Comparison of ENCODE assay signal across 10 cellular contexts in the genomic region with DNA sequence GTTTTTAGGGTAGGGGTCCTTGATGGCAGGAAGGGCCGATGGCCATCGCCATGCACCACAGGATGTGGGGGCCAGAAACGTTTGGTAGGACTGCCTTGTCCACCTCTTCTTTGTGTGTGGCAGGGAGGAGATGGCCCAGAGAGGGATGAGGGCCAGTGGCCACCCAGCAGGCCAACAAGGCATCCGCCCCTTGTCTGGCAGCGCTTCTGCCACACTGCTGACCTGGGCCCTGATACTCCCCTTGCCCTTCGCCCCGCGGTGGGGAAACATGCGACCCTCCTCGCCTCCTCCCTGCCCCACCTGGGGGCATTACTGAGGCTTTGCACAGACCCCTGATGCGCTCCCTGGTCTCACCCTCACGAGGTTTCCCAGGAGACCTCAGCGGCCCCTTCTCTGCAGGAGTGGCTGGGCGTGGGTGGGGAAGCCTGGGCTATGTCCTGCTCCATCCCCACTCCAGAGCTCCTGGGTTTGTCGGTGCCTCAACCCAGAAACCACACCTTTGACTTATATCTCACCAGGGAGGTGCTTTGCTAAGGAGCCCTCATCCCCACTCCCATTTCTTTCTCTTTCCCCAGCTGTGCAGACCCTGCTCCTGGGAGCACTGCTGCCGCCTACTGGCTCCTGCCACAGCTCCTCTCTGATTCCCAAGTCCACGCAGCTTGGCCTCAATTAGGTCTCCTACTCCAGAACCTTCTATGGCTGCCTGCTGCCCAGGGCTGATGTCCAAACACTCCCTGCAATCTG. TPM values are rescaled to one million over a fixed set of nuclear protein-coding genes. Genes with fewer than 3 reads are reported as not detected.
DNase-seq lines count a peak whose midpoint lies in the region; FAIRE-seq and TF ChIP-seq lines count a peak whose summit lies in the region.
"Had no signal": no experiment of that assay in that cellular context is flagged by ENCODE, and none has a peak within 500 bp of the region (broad histone marks: within the 10 kb centered on the region; RNA-seq: fewer than 3 reads in every experiment).

No MANE protein-coding gene starts in this region.

- no peaks in the 10 kb centered on the region for H4K20me1 ChIP-seq in Loucy (ENCODE audit: insufficient read depth, low read length, poor library complexity, severe bottlenecking)
- peaks cover 10% of the 10 kb centered on the region for H4K20me1 ChIP-seq in osteoblast (ENCODE audit: insufficient read depth, low read length)

- H3K27me3 ChIP-seq in Loucy (ENCODE audit: insufficient read depth, low read length, poor library complexity, severe bottlenecking) (no peaks in the 10 kb centered on the region), osteoblast (ENCODE audit: insufficient read depth, low read length) (no peaks in the 10 kb centered on the region)

- H3K4me1 ChIP-seq in Loucy (ENCODE audit: insufficient read depth, low read length, poor library complexity, severe bottlenecking) (no peaks in the 10 kb centered on the region), osteoblast (ENCODE audit: insufficient read depth, low read length) (peaks cover 23% of the 10 kb centered on the region)

- H3K9me3 Mint-ChIP-seq in dendritic cell treated with granulocyte-macrophage colony-stimulating factor and Interleukin-4, amounts not matched to agents 40 ng/mL and 50 ng/mL, for 4 days: no peaks in the 10 kb centered on the region
- H3K9me3 Mint-ChIP-seq: naive thymus-derived CD4-positive, alpha-beta T cell had no signal

- intact Hi-C loops in dendritic cell treated with granulocyte-macrophage colony-stimulating factor and Interleukin-4, amounts not matched to agents 40 ng/mL and 50 ng/mL, for 4 days (cut with micrococcal nuclease): no loop called here

- no peaks in the 10 kb centered on the region for H3K9me3 ChIP-seq in Loucy (ENCODE audit: insufficient read depth, low read depth, low read length)
- no peaks in the 10 kb centered on the region for H3K9me3 ChIP-seq in osteoblast (ENCODE audit: low read depth, low read length)

- DNase-seq in DMS53 (lab: John Stamatoyannopoulos, UW) (peak; percentile 24), DMS53 treated with DMSO at 0.1 percent for 48 hours (lab: John Stamatoyannopoulos, UW; ENCODE audit: unreplicated experiment) (no peak), osteoblast (ENCODE audit: insufficient read length, low spot score, missing footprints) (no peak), NCI-H2227 treated with DMSO at 0.1 percent for 48 hours (lab: John Stamatoyannopoulos, UW) (no peak), urothelium cell line (ENCODE audit: low spot score) (no peak)
- no peak for DNase-seq in activated naive CD4-positive, alpha-beta T cell (lab: John Stamatoyannopoulos, UW)

- FAIRE-seq in urothelium cell line (lab: Jason Lieb, UNC): no peak
- FAIRE-seq: A204.1 had no signal

- peak overlapping the region; percentile 39 for H3K27ac Mint-ChIP-seq in dendritic cell treated with granulocyte-macrophage colony-stimulating factor and Interleukin-4, amounts not matched to agents 40 ng/mL and 50 ng/mL, for 4 days

- no peaks in the 10 kb centered on the region for H3K9me2 ChIP-seq in Loucy (replicated peaks; ENCODE audit: low read depth, low read length)

- no peaks in the 10 kb centered on the region for H3K36me3 ChIP-seq in Loucy (ENCODE audit: insufficient read depth, low read length)
- peaks cover 94% of the 10 kb centered on the region for H3K36me3 ChIP-seq in osteoblast (ENCODE audit: insufficient read depth, low read length)

- no peak overlapping the region for H3K4me3 Mint-ChIP-seq in dendritic cell treated with granulocyte-macrophage colony-stimulating factor and Interleukin-4, amounts not matched to agents 40 ng/mL and 50 ng/mL, for 4 days
- H3K4me3 Mint-ChIP-seq: naive thymus-derived CD4-positive, alpha-beta T cell had no signal

- H3K9ac ChIP-seq in Loucy (ENCODE audit: low read depth, low read length, poor library complexity, severe bottlenecking): no peak overlapping the region

- H3K4me2 ChIP-seq in Loucy (ENCODE audit: low read depth, low read length, poor library complexity, severe bottlenecking) (no peak overlapping the region), osteoblast (ENCODE audit: insufficient read depth, low read length) (no peak overlapping the region)

- no peak overlapping the region for H3K4me3 ChIP-seq in Loucy (ENCODE audit: low read length, poor library complexity, severe bottlenecking)
- no peak overlapping the region for H3K4me3 ChIP-seq in osteoblast (ENCODE audit: insufficient read depth, low read length)

- no peak overlapping the region for H3K27ac ChIP-seq in osteoblast (ENCODE audit: low read depth, low read length)

- no peak overlapping the region for H2AFZ ChIP-seq in Loucy (ENCODE audit: low read length)
- H2AFZ ChIP-seq in osteoblast (ENCODE audit: low read length): no peak overlapping the region

- TF ChIP-seq CTCF in Loucy (conservative IDR thresholded peaks at IDR 0.05; ENCODE audit: low read length) (peak; percentile 30; the same call in 1 of the 2 replicates), osteoblast (IDR thresholded peaks at IDR 0.05; ENCODE audit: extremely low read depth, low read depth, low read length) (peak; percentile 34)

- H3K4me1 Mint-ChIP-seq in dendritic cell treated with granulocyte-macrophage colony-stimulating factor and Interleukin-4, amounts not matched to agents 40 ng/mL and 50 ng/mL, for 4 days (ENCODE audit: low read depth): peaks cover 71% of the 10 kb centered on the region

- H3F3A ChIP-seq in Loucy (ENCODE audit: low read depth): no peaks in the 10 kb centered on the region

- H3K79me2 ChIP-seq in Loucy (ENCODE audit: insufficient read depth, low read length): no peaks in the 10 kb centered on the region
- no peaks in the 10 kb centered on the region for H3K79me2 ChIP-seq in osteoblast (ENCODE audit: insufficient read depth, low read length)

- peaks cover 7% of the 10 kb centered on the region for H3K27me3 Mint-ChIP-seq in dendritic cell treated with granulocyte-macrophage colony-stimulating factor and Interleukin-4, amounts not matched to agents 40 ng/mL and 50 ng/mL, for 4 days

- H3K36me3 Mint-ChIP-seq in dendritic cell treated with granulocyte-macrophage colony-stimulating factor and Interleukin-4, amounts not matched to agents 40 ng/mL and 50 ng/mL, for 4 days (ENCODE audit: low read depth): peaks cover 25% of the 10 kb centered on the region
- H3K36me3 Mint-ChIP-seq: naive thymus-derived CD4-positive, alpha-beta T cell had no signal

RNA-seq across cellular contexts. Expression of gene FEM1B, which starts 38.7 kb away (rescaled TPM):
- 35.5 and 41.5 TPM in 2 replicates for total RNA-seq in osteoblast
